16 cellular contexts compared by ENCODE assay signal in the genomic region with DNA sequence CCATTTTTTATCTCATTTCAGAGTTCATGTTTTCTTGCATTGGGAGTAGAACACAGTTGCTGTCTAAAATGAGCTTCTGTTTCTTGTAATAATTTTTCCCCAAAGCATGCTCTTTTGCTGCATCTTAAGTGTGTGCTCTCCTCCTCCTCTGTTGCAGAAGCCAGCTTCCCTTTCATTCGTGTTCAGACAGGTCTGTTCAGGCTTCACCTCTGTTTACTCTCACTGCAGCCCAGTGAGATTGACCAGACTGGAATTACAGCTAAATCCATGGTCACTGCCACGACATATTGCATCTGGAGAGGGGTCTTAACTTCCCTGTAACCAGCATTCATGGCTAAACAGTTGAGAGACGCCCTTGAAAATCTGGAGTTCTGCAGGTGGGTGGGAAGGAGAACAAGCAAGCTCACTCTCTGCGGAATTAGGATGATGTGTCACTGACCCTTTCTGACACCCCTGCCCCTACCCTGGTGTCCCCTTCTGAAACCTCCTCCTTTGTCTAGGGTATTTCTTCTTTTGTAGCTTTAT.
"Had no signal": no experiment of that assay in that cellular context is flagged by ENCODE, and none has a peak within 500 bp of the region (broad histone marks: within the 10 kb centered on the region; RNA-seq: fewer than 3 reads in every experiment).

No MANE protein-coding gene starts in this region.

- DNase-seq: activated naive CD4-positive, alpha-beta T cell treated with anti-CD3 and anti-CD28 coated beads, Interleukin-2, amount 50 U/mL, for 16 hours; activated T-cell treated with anti-CD3 and anti-CD28 coated beads, Interleukin-2, amount 50 U/mL, for 1 hour; aorta; brain microvascular endothelial cell; cerebellar nuclear complex; effector CD8-positive, alpha-beta T cell; left colon; midbrain; spleen; stimulated activated CD8-positive, alpha-beta memory T cell treated with anti-CD3 and anti-CD28 coated beads, Interleukin-4, amount 100 ng/mL, for 48 hours; stimulated activated naive CD4-positive, alpha-beta T cell had no signal

- H3K4me1 Mint-ChIP-seq: activated T-helper 17 cell treated with anti-CD3 and anti-CD28 coated beads, Interleukin-2, amount 50 U/mL, for 72 hours had no signal

- H3K4me1 ChIP-seq: spleen had no signal

- H3K4me3 ChIP-seq: lung, spleen had no signal

- H3K36me3 ChIP-seq: brain microvascular endothelial cell, spleen had no signal

- H3K27ac ChIP-seq: brain microvascular endothelial cell, spleen had no signal

- H3K27ac Mint-ChIP-seq: activated T-helper 17 cell treated with anti-CD3 and anti-CD28 coated beads, Interleukin-2, amount 50 U/mL, for 72 hours; nephron; T-helper 1 cell treated with Interleukin-12 subunit alpha and Interleukin-12 subunit beta and Interleukin-4 antibody, amounts not matched to agents 30 μg/mL and 1 μg/mL, for 36 hours had no signal

- H3K4me3 Mint-ChIP-seq: activated T-helper 17 cell treated with anti-CD3 and anti-CD28 coated beads, Interleukin-2, amount 50 U/mL, for 72 hours; nephron; T-helper 1 cell treated with Interleukin-12 subunit alpha and Interleukin-12 subunit beta and Interleukin-4 antibody, amounts not matched to agents 30 μg/mL and 1 μg/mL, for 36 hours had no signal

- ATAC-seq: activated CD4-positive, CD25-positive, alpha-beta regulatory T cell treated with anti-CD3 and anti-CD28 coated beads, Interleukin-2, amount 50 U/mL, for 24 hours; activated T-helper 17 cell treated with anti-CD3 and anti-CD28 coated beads, Interleukin-2, amount 50 U/mL, for 72 hours; left colon had no signal

- H3K9me3 Mint-ChIP-seq: activated T-helper 17 cell treated with anti-CD3 and anti-CD28 coated beads, Interleukin-2, amount 50 U/mL, for 72 hours; nephron; T-helper 1 cell treated with Interleukin-12 subunit alpha and Interleukin-12 subunit beta and Interleukin-4 antibody, amounts not matched to agents 30 μg/mL and 1 μg/mL, for 36 hours had no signal
